Comparison of ENCODE assay signal across 25 cellular contexts in genomic region chr13:35292329-35292728, GRCh38.
"Had no signal": no experiment of that assay in that cellular context is flagged by ENCODE, and none has a peak within 500 bp of the region (broad histone marks: within the 10 kb centered on the region; RNA-seq: fewer than 3 reads in every experiment).

No MANE protein-coding gene starts in this region.

- H3K27ac ChIP-seq: ascending aorta, breast epithelium, cardiac muscle cell, coronary artery, WERI-Rb-1 had no signal

- H3K27me3 ChIP-seq: ascending aorta, breast epithelium, cardiac muscle cell, dorsolateral prefrontal cortex had no signal

- DNase-seq: activated B cell treated with CpG ODN at 0.5 μM for 24 hours; activated CD4-positive, alpha-beta T cell treated with anti-CD3 and anti-CD28 coated beads for 48 hours; activated CD4-positive, alpha-beta T cell treated with anti-CD3 and anti-CD28 coated beads, Interleukin-2, amount 50 U/mL, for 1 hour; activated CD4-positive, alpha-beta T cell treated with anti-CD3 and anti-CD28 coated beads, Interleukin-2, amount 50 U/mL, for 48 hours; activated CD8-positive, alpha-beta memory T cell treated with anti-CD3 and anti-CD28 coated beads for 24 hours; activated CD8-positive, alpha-beta T cell treated with anti-CD3 and anti-CD28 coated beads for 36 hours; activated gamma-delta T cell; activated naive CD4-positive, alpha-beta T cell; activated naive CD4-positive, alpha-beta T cell treated with anti-CD3 and anti-CD28 coated beads, Interleukin-2, amount 10 ng/mL, durations not matched to agents 7 days and 5 days; activated naive CD8-positive, alpha-beta T cell treated with anti-CD3 and anti-CD28 coated beads, Interleukin-2, amount 10 ng/mL, durations not matched to agents 7 days and 5 days; activated T-cell treated with anti-CD3 and anti-CD28 coated beads, Interleukin-2, amount 50 U/mL, for 1 hour; activated T-cell treated with anti-CD3 and anti-CD28 coated beads, Interleukin-2, amount 50 U/mL, for 48 hours; central memory CD4-positive, alpha-beta T cell; dorsolateral prefrontal cortex; effector memory CD4-positive, alpha-beta T cell; endodermal cell; foreskin fibroblast; head of caudate nucleus; T-helper 17 cell; T1000; WERI-Rb-1 had no signal

- H3K4me3 ChIP-seq: ascending aorta, breast epithelium, cardiac muscle cell, coronary artery, dorsolateral prefrontal cortex had no signal

- H3K36me3 ChIP-seq: ascending aorta, breast epithelium, cardiac muscle cell, WERI-Rb-1 had no signal

- H3K4me1 ChIP-seq: ascending aorta, breast epithelium had no signal
